ENCODE assay signal across 8 cellular contexts in genomic region chr12:102062419-102062806, GRCh38. TPM values are rescaled to one million over a fixed set of nuclear protein-coding genes. Genes with fewer than 3 reads are reported as not detected.
DNase-seq lines count a peak whose midpoint lies in the region; ATAC-seq and TF ChIP-seq lines count a peak whose summit lies in the region.

No MANE protein-coding gene starts in this region.

- no peak overlapping the region for H2BK120ac ChIP-seq in H9 (ENCODE audit: low read depth, low read length, poor library complexity, severe bottlenecking)

- H3K27me3 Mint-ChIP-seq in H9 (ENCODE audit: low read depth): no peaks in the 10 kb centered on the region

- H3K9me3 ChIP-seq in H9 (ENCODE audit: control insufficient read depth, low read depth, low read length): no peaks in the 10 kb centered on the region
- H3K9me3 ChIP-seq in SU-DHL-6 (ENCODE audit: insufficient read depth, low read length): no peaks in the 10 kb centered on the region
- H3K9me3 ChIP-seq in skeletal muscle satellite cell (replicated peaks; ENCODE audit: low read length): no peaks in the 10 kb centered on the region
- no peaks in the 10 kb centered on the region for H3K9me3 ChIP-seq in colonic mucosa

- no peak overlapping the region for H3K14ac ChIP-seq in H9 (ENCODE audit: insufficient read depth, low read length)

- H3K56ac ChIP-seq in H9 (ENCODE audit: insufficient read length, low read depth, low read length): no peak overlapping the region

- H3K9ac ChIP-seq in H9 (ENCODE audit: extremely low read depth, insufficient read length, low read length) (no peak overlapping the region), SU-DHL-6 (ENCODE audit: low read length) (peak overlapping the region; percentile 69), skeletal muscle satellite cell (ENCODE audit: low read depth, low read length) (peak overlapping the region; percentile 93), colonic mucosa (ENCODE audit: low read depth in 2 of 2, low read length in 2 of 2) (no peak overlapping the region)

- H3K4me3 ChIP-seq in SU-DHL-6 (ENCODE audit: insufficient read depth, low read length, poor library complexity, severe bottlenecking) (peak overlapping the region; percentile 66), fibroblast of the aortic adventitia (ENCODE audit: low read depth, low read length) (peak overlapping the region; percentile 38), skeletal muscle satellite cell (ENCODE audit: low read length) (peak overlapping the region; percentile 90), colonic mucosa (no peak overlapping the region), lower leg skin (ENCODE audit: low read depth, poor library complexity, severe bottlenecking) (no peak overlapping the region)

- no peak overlapping the region for H3K27ac Mint-ChIP-seq in H9

- peak overlapping the region; percentile 83 for H3K4me2 ChIP-seq in H9 (ENCODE audit: insufficient read depth, insufficient read length, low read length)
- H3K4me2 ChIP-seq in SU-DHL-6 (ENCODE audit: low read depth, low read length, poor library complexity, severe bottlenecking): peak overlapping the region; percentile 58
- H3K4me2 ChIP-seq in skeletal muscle satellite cell (ENCODE audit: low read length): peak overlapping the region; percentile 82

- WGBS in H9 (ENCODE audit: extremely low coverage, insufficient read length, low lambda C conversion rate): no CpG with 5 or more reads among the region's 11 CpGs
- 82 to 83% methylated on average over 11 of the region's 11 CpGs for WGBS in lower leg skin, 2 donors

- no peak overlapping the region for H2AFZ ChIP-seq in H9 (ENCODE audit: low read length)
- peak overlapping the region; percentile 82 for H2AFZ ChIP-seq in SU-DHL-6 (ENCODE audit: low read depth, low read length, severe bottlenecking)

- no peaks in the 10 kb centered on the region for H3K27me3 ChIP-seq in H9 (ENCODE audit: insufficient read depth, low read length)
- no peaks in the 10 kb centered on the region for H3K27me3 ChIP-seq in SU-DHL-6 (ENCODE audit: low read length)
- H3K27me3 ChIP-seq in skeletal muscle satellite cell (ENCODE audit: control insufficient read depth, insufficient read depth, low read length): no peaks in the 10 kb centered on the region
- no peaks in the 10 kb centered on the region for H3K27me3 ChIP-seq in colonic mucosa

- no peak overlapping the region for H2AK5ac ChIP-seq in H9 (ENCODE audit: insufficient read length, low read length)

- DNase-seq in H9 (no peak), fibroblast of the aortic adventitia (ENCODE audit: low read depth) (no peak), colonic mucosa (no peak), lower leg skin (ENCODE audit: low spot score in 2 of 2) (no peak)
- DNase-seq in stimulated activated CD8-positive, alpha-beta memory T cell treated with anti-CD3 and anti-CD28 coated beads, Interleukin-4, amount 100 ng/mL, for 48 hours: no peak

- no peaks in the 10 kb centered on the region for H3K4me1 ChIP-seq in H9 (ENCODE audit: insufficient read depth, low read length)
- H3K4me1 ChIP-seq in skeletal muscle satellite cell (ENCODE audit: control insufficient read depth, insufficient read depth, low read length): peaks cover 4% of the 10 kb centered on the region
- no peaks in the 10 kb centered on the region for H3K4me1 ChIP-seq in colonic mucosa

- H3F3A ChIP-seq in SU-DHL-6 (ENCODE audit: insufficient read depth): peaks cover 4% of the 10 kb centered on the region; the same call in 1 of the 2 replicates

- no peak overlapping the region for H3T11ph ChIP-seq in H9 (ENCODE audit: low read length)

- H4K20me1 ChIP-seq in H9 (ENCODE audit: control insufficient read depth, insufficient read depth, insufficient read length) (no peaks in the 10 kb centered on the region), SU-DHL-6 (ENCODE audit: low read depth, low read length) (no peaks in the 10 kb centered on the region)

- H4K5ac ChIP-seq in H9 (ENCODE audit: insufficient read length, low read depth, low read length): no peak overlapping the region

- H2BK15ac ChIP-seq in H9 (ENCODE audit: low read depth, low read length): no peak overlapping the region

- H3K36me3 ChIP-seq in SU-DHL-6 (ENCODE audit: low read length): peaks cover 5% of the 10 kb centered on the region
- H3K36me3 ChIP-seq in skeletal muscle satellite cell (ENCODE audit: insufficient read depth, low read length): peaks cover 7% of the 10 kb centered on the region
- no peaks in the 10 kb centered on the region for H3K36me3 ChIP-seq in colonic mucosa

- no peaks in the 10 kb centered on the region for H3K23me2 ChIP-seq in H9 (ENCODE audit: insufficient read length, low read depth, low read length, poor library complexity, severe bottlenecking)

- H3K4ac ChIP-seq in H9 (ENCODE audit: low read depth, low read length): no peak overlapping the region

- ATAC-seq in esophagus mucosa: no peak

- H3K79me2 ChIP-seq in H9 (ENCODE audit: insufficient read depth, low read length): no peaks in the 10 kb centered on the region
- no peaks in the 10 kb centered on the region for H3K79me2 ChIP-seq in SU-DHL-6 (ENCODE audit: insufficient read depth, low read length)

- H3K27ac ChIP-seq in H9 (ENCODE audit: insufficient read length, low read depth, low read length): no peak overlapping the region
- H3K27ac ChIP-seq in SU-DHL-6 (ENCODE audit: low read depth, low read length): no peak overlapping the region
- no peak overlapping the region for H3K27ac ChIP-seq in colonic mucosa

- peaks cover 6 to 8% of the 10 kb centered on the region in 2 experiments; a peak in 3 of 4 replicates for H3K4me1 Mint-ChIP-seq in H9

- H3K18ac ChIP-seq in H9 (ENCODE audit: insufficient read length, low read depth, low read length): no peak overlapping the region

- no peaks in the 10 kb centered on the region for H3K9me3 Mint-ChIP-seq in H9

- H4K91ac ChIP-seq in H9 (ENCODE audit: insufficient read length, low read depth, low read length): no peak overlapping the region

- H4K8ac ChIP-seq in H9 (replicated peaks; ENCODE audit: insufficient read length, low read depth, low read length): no peak overlapping the region

- no peak overlapping the region for H3K23ac ChIP-seq in H9 (ENCODE audit: insufficient read length, low read depth, low read length)

- H3K79me1 ChIP-seq in H9 (ENCODE audit: insufficient read depth, low read depth, low read length, poor library complexity, severe bottlenecking): no peaks in the 10 kb centered on the region

- intact Hi-C loops in colonic mucosa (cut with DNase I) (no loop called here), lower leg skin (cut with DNase I; ENCODE audit: low total_unique reads) (no loop called here)

- H3K4me3 Mint-ChIP-seq in H9: peak overlapping the region; percentile 95 to 97

- no peak for TF ChIP-seq CTCF in H9 (conservative IDR thresholded peaks at IDR 0.05)
- TF ChIP-seq CTCF in SU-DHL-6 (IDR thresholded peaks at IDR 0.05; ENCODE audit: insufficient read depth, low read length, poor library complexity, severe bottlenecking): no peak
- no peak for TF ChIP-seq CTCF in fibroblast of the aortic adventitia (IDR thresholded peaks at IDR 0.05; ENCODE audit: insufficient read depth, low read length)
- no peak for TF ChIP-seq CTCF in colonic mucosa (IDR thresholded peaks at IDR 0.05)
- TF ChIP-seq CTCF in lower leg skin (IDR thresholded peaks at IDR 0.05): no peak

- no peak overlapping the region for H2BK5ac ChIP-seq in H9 (ENCODE audit: insufficient read length, low read length)

- no peak overlapping the region for H2BK20ac ChIP-seq in H9 (ENCODE audit: low read depth, low read length, poor library complexity, severe bottlenecking)

- no peak for TF ChIP-seq POLR2A in lower leg skin (IDR thresholded peaks at IDR 0.05)

- H2BK12ac ChIP-seq in H9 (ENCODE audit: insufficient read length, low read depth, low read length): no peak overlapping the region

- no peaks in the 10 kb centered on the region for H3K9me2 ChIP-seq in SU-DHL-6 (replicated peaks; ENCODE audit: insufficient read depth, low read length)

- H3K36me3 Mint-ChIP-seq in H9 (ENCODE audit: insufficient read depth in 1 of 3, low read depth in 3 of 3): no peaks in the 10 kb centered on the region

RNA-seq across cellular contexts. Expression of gene WASHC3, which starts 0.6 kb away (rescaled TPM):
- 14.1 and 14.9 TPM in 2 replicates for total RNA-seq in H9 (2021)
- total RNA-seq in fibroblast of the aortic adventitia (ENCODE audit: low replicate concordance): 58.5 and 141 TPM in 2 replicates
- total RNA-seq in skeletal muscle satellite cell (2012; rRNA removed): 81.4 and 93.9 TPM in 2 replicates
- 30.1 TPM for total RNA-seq in esophagus mucosa
- total RNA-seq in colonic mucosa: 10 to 100 TPM; 26.8 to 30.6 TPM
- 10 to 100 TPM; 33.5 to 74.7 (median 53.6) TPM for total RNA-seq in lower leg skin

RNA-seq across cellular contexts. Expression of gene NUP37, which starts 57.5 kb away (rescaled TPM):
- total RNA-seq in H9 (2021) (62.5 and 62.8 TPM in 2 replicates), fibroblast of the aortic adventitia (ENCODE audit: low replicate concordance) (29.8 and 36.2 TPM in 2 replicates), esophagus mucosa (33.7 TPM), colonic mucosa (10 to 100 TPM; 25.6 to 49.9 TPM), lower leg skin (10 to 100 TPM; 12.9 to 28.9 (median 15.7) TPM)
- total RNA-seq in skeletal muscle satellite cell (2012; rRNA removed): 30.1 and 40.1 TPM in 2 replicates

RNA-seq across cellular contexts. Expression of gene PARPBP, which starts 57.6 kb away (rescaled TPM):
- total RNA-seq in H9 (2021) (29.0 and 32.1 TPM in 2 replicates), fibroblast of the aortic adventitia (ENCODE audit: low replicate concordance) (4.1 and 15.8 TPM in 2 replicates), esophagus mucosa (10.4 TPM), colonic mucosa (10 to 100 TPM in 1 of 2 donors, 1 to 10 TPM in 1; 9.0 to 23.7 TPM), lower leg skin (1 to 10 TPM; 1.2 to 2.0 (median 1.6) TPM)
- total RNA-seq in skeletal muscle satellite cell (2012; rRNA removed): 12.9 and 14.6 TPM in 2 replicates

Comparison
In these comparisons a context has a peak if more than half of its experiments do, and no peak if none do; other contexts are left out.
1. H3K9ac ChIP-seq: peak in SU-DHL-6 (single experiment) and skeletal muscle satellite cell (single experiment); none in H9 (single experiment) and colonic mucosa (0 of 2).
2. H3K4me3 ChIP-seq: peak in SU-DHL-6 (single experiment), fibroblast of the aortic adventitia (single experiment) and skeletal muscle satellite cell (single experiment); none in colonic mucosa (single experiment) and lower leg skin (single experiment).
3. Peak in every context shown above with its lines, with median percentiles within 50 percentile points of each other: H3K4me2 ChIP-seq.